Comparison of ENCODE assay signal across 2 cellular contexts in genomic region chr13:91362908-91363307, GRCh38.
A peak's percentile ranks its signal among the peaks of the same experiment; 100 is the strongest.
TF ChIP-seq lines count a peak whose summit lies in the region.

No MANE protein-coding gene starts in this region.

TF ChIP-seq in H1, 55 proteins besides CTCF, POLR2A, EP300 and RAD21:
- TF ChIP-seq EZH2 (IDR thresholded peaks at IDR 0.05; ENCODE audit: low read depth, low read length, severe bottlenecking) (no peak), TAF7 (optimal IDR thresholded peaks at IDR 0.05; ENCODE audit: borderline replicate concordance, low read depth, low read length) (no peak), KDM5A (IDR thresholded peaks at IDR 0.05; ENCODE audit: low read length) (no peak)

TF ChIP-seq in HepG2, 621 proteins besides CTCF, POLR2A, EP300 and RAD21 (continues in another document):
- no peak for TF ChIP-seq AGO2 (optimal IDR thresholded peaks at IDR 0.05; ENCODE audit: low read depth, low read length)
- peak; percentile 42; the same call in 1 of the 2 replicates for TF ChIP-seq MIER3 (CRISPR knock-in tag; IDR thresholded peaks at IDR 0.05; ENCODE audit: borderline replicate concordance)
- no peak for TF ChIP-seq ZNF335 (CRISPR knock-in tag; IDR thresholded peaks at IDR 0.05)
- TF ChIP-seq, protein P1, sequence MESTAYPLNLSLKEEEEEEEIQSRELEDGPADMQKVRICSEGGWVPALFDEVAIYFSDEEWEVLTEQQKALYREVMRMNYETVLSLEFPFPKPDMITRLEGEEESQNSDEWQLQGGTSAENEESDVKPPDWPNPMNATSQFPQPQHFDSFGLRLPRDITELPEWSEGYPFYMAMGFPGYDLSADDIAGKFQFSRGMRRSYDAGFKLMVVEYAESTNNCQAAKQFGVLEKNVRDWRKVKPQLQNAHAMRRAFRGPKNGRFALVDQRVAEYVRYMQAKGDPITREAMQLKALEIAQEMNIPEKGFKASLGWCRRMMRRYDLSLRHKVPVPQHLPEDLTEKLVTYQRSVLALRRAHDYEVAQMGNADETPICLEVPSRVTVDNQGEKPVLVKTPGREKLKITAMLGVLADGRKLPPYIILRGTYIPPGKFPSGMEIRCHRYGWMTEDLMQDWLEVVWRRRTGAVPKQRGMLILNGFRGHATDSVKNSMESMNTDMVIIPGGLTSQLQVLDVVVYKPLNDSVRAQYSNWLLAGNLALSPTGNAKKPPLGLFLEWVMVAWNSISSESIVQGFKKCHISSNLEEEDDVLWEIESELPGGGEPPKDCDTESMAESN (CRISPR knock-in tag; conservative IDR thresholded peaks at IDR 0.05), result no peak
- no peak for TF ChIP-seq GTF3A (CRISPR knock-in tag; conservative IDR thresholded peaks at IDR 0.05)
- peak; percentile 49; the same call in 1 of the 2 replicates for TF ChIP-seq NCOR1 (IDR thresholded peaks at IDR 0.05; ENCODE audit: borderline replicate concordance, low read length)
- TF ChIP-seq ZNF276 (CRISPR knock-in tag; IDR thresholded peaks at IDR 0.05; ENCODE audit: low read depth), result no peak
- TF ChIP-seq NCOA2 (CRISPR knock-in tag; IDR thresholded peaks at IDR 0.05), result peak; percentile 35; the same call in 1 of the 2 replicates
- TF ChIP-seq ZNF550 (CRISPR knock-in tag; IDR thresholded peaks at IDR 0.05; ENCODE audit: borderline replicate concordance), result no peak
- TF ChIP-seq ZSCAN22 (CRISPR knock-in tag; IDR thresholded peaks at IDR 0.05), result no peak
- TF ChIP-seq, protein P2, sequence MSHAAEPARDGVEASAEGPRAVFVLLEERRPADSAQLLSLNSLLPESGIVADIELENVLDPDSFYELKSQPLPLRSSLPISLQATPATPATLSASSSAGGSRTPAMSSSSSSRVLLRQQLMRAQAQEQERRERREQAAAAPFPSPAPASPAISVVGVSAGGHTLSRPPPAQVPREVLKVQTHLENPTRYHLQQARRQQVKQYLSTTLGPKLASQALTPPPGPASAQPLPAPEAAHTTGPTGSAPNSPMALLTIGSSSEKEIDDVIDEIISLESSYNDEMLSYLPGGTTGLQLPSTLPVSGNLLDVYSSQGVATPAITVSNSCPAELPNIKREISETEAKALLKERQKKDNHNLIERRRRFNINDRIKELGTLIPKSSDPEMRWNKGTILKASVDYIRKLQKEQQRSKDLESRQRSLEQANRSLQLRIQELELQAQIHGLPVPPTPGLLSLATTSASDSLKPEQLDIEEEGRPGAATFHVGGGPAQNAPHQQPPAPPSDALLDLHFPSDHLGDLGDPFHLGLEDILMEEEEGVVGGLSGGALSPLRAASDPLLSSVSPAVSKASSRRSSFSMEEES (CRISPR knock-in tag; IDR thresholded peaks at IDR 0.05), result no peak
- TF ChIP-seq, protein P3, sequence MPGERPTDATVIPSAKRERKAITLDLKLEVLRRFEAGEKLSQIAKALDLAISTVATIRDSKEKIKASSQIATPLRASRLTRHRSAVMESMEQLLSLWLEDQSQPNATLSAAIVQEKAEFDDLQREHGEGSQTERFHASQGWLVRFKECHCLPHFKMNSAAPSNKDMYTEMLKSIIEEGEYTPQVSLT (CRISPR knock-in tag; IDR thresholded peaks at IDR 0.05; ENCODE audit: borderline replicate concordance, low read depth), result no peak
- peak; percentile 80; the same call in 1 of the 2 replicates for TF ChIP-seq PAF1 (CRISPR knock-in tag; IDR thresholded peaks at IDR 0.05)
- no peak for TF ChIP-seq SSRP1 (CRISPR knock-in tag; IDR thresholded peaks at IDR 0.05)
- TF ChIP-seq MBNL3 (CRISPR knock-in tag; conservative IDR thresholded peaks at IDR 0.05), result no peak
- no peak for TF ChIP-seq NPAS2 (CRISPR knock-in tag; IDR thresholded peaks at IDR 0.05; ENCODE audit: borderline replicate concordance)
- TF ChIP-seq, protein P4, sequence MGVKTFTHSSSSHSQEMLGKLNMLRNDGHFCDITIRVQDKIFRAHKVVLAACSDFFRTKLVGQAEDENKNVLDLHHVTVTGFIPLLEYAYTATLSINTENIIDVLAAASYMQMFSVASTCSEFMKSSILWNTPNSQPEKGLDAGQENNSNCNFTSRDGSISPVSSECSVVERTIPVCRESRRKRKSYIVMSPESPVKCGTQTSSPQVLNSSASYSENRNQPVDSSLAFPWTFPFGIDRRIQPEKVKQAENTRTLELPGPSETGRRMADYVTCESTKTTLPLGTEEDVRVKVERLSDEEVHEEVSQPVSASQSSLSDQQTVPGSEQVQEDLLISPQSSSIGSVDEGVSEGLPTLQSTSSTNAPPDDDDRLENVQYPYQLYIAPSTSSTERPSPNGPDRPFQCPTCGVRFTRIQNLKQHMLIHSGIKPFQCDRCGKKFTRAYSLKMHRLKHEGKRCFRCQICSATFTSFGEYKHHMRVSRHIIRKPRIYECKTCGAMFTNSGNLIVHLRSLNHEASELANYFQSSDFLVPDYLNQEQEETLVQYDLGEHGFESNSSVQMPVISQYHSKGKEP (CRISPR knock-in tag; IDR thresholded peaks at IDR 0.05), result no peak
- 0 out of 2 replicates have a peak, but pooled peaks have one; percentile 63 for TF ChIP-seq KDM6A (CRISPR knock-in tag; IDR thresholded peaks at IDR 0.05; ENCODE audit: low read depth)
- TF ChIP-seq ZNF362 (CRISPR knock-in tag; IDR thresholded peaks at IDR 0.05; ENCODE audit: borderline replicate concordance), result peak; percentile 95
- TF ChIP-seq HNF4G (IDR thresholded peaks at IDR 0.05; ENCODE audit: borderline replicate concordance, low read depth, low read length), result peak; percentile 46; the same call in 1 of the 2 replicates
- no peak for TF ChIP-seq HNF4G (CRISPR knock-in tag; IDR thresholded peaks at IDR 0.05; ENCODE audit: borderline replicate concordance, low read depth)
- TF ChIP-seq SALL1 (CRISPR knock-in tag; IDR thresholded peaks at IDR 0.05), result peak; percentile 62; the same call in 1 of the 2 replicates
- 0 out of 2 replicates have a peak, but pooled peaks have one; percentile 21 for TF ChIP-seq ZNF331 (CRISPR knock-in tag; IDR thresholded peaks at IDR 0.05)
- TF ChIP-seq ZNF24 (IDR thresholded peaks at IDR 0.05), result no peak
- TF ChIP-seq HOXA9 (CRISPR knock-in tag; IDR thresholded peaks at IDR 0.05; ENCODE audit: borderline replicate concordance), result no peak
- TF ChIP-seq POLR2G (IDR thresholded peaks at IDR 0.05; ENCODE audit: low read depth, low read length), result peak; percentile 45
- no peak for TF ChIP-seq SOX6 (IDR thresholded peaks at IDR 0.05)
- TF ChIP-seq SOX6 (CRISPR knock-in tag; IDR thresholded peaks at IDR 0.05), result peak; percentile 44; the same call in 1 of the 2 replicates
- TF ChIP-seq ATM (IDR thresholded peaks at IDR 0.05; ENCODE audit: borderline replicate concordance), result no peak
- TF ChIP-seq ZBTB26 (CRISPR knock-in tag; IDR thresholded peaks at IDR 0.05; ENCODE audit: borderline replicate concordance), result no peak
- 0 out of 2 replicates have a peak, but pooled peaks have one; percentile 21 for TF ChIP-seq CEBPG (CRISPR knock-in tag; IDR thresholded peaks at IDR 0.05)
- no peak for TF ChIP-seq SMARCC2 (IDR thresholded peaks at IDR 0.05)
- TF ChIP-seq, protein P5, sequence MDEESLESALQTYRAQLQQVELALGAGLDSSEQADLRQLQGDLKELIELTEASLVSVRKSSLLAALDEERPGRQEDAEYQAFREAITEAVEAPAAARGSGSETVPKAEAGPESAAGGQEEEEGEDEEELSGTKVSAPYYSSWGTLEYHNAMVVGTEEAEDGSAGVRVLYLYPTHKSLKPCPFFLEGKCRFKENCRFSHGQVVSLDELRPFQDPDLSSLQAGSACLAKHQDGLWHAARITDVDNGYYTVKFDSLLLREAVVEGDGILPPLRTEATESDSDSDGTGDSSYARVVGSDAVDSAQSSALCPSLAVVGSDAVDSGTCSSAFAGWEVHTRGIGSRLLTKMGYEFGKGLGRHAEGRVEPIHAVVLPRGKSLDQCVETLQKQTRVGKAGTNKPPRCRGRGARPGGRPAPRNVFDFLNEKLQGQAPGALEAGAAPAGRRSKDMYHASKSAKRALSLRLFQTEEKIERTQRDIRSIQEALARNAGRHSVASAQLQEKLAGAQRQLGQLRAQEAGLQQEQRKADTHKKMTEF (CRISPR knock-in tag; IDR thresholded peaks at IDR 0.05), result peak; percentile 32; the same call in 1 of the 2 replicates
- peak; percentile 44; the same call in 1 of the 2 replicates for TF ChIP-seq HDAC1 (CRISPR knock-in tag; IDR thresholded peaks at IDR 0.05)
- TF ChIP-seq ZNF572 (CRISPR knock-in tag; IDR thresholded peaks at IDR 0.05), result no peak
- TF ChIP-seq ZNF281 (CRISPR knock-in tag; IDR thresholded peaks at IDR 0.05; ENCODE audit: borderline replicate concordance), result peak; percentile 11; the same call in 1 of the 2 replicates
